ENCODE assay signal across 21 cellular contexts in the genomic region with DNA sequence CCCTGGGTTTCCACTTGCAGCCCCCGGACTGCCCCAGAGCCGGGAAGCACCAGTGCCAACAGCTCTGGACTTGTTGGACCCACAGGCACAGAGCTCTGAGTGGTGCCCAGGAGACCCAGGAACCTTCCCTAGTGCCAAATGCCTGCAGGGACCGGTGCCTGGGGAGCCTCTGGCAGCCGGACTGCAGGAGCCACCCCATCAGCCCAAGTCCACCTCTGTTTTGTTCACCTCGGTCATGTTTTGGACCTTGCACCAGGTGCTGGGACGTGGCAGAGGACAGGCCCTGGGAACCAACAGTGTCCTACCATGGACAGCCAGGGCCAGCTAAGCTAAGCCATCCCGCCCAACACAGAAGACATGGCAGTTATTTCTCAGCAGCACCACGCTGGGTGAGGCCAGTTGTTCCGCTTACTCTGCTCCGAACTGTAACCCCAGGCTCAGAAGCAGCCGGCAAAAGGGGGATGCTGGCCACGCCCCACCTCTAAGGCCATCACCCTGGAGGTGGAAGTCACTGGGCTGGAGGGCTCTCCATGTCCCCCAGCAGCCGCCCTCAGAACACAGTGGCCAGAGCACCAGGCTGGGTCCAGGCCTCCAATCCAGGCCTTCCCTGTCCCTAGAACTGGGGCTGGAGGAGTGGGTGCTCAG.
"Had no signal": no experiment of that assay in that cellular context is flagged by ENCODE, and none has a peak within 500 bp of the region (broad histone marks: within the 10 kb centered on the region; RNA-seq: fewer than 3 reads in every experiment).

No MANE protein-coding gene starts in this region.

- H3K27me3 ChIP-seq: breast epithelium, dorsolateral prefrontal cortex, gastrocnemius medialis, neutrophil, stomach, transverse colon had no signal

- H3K27ac ChIP-seq: breast epithelium, gastrocnemius medialis, neutrophil, stomach, thoracic aorta, transverse colon had no signal

- DNase-seq: central memory CD4-positive, alpha-beta T cell; cortex of kidney; effector memory CD4-positive, alpha-beta T cell; gastrocnemius medialis; immature natural killer cell; left colon; mesenchymal stem cell; midbrain; naive B cell; stimulated activated CD4-positive, alpha-beta T cell treated with anti-CD3 and anti-CD28 coated beads, Interleukin-2, amount 100 ng/mL, for 24 hours; stimulated activated naive CD4-positive, alpha-beta T cell; stomach; transverse colon had no signal

- H3K4me1 ChIP-seq: breast epithelium, gastrocnemius medialis, stomach, transverse colon had no signal

- H3K4me3 ChIP-seq: breast epithelium, dorsolateral prefrontal cortex, gastrocnemius medialis, lung, stomach, thoracic aorta, transverse colon had no signal

- FAIRE-seq: endometrium, keratinocyte had no signal

- H3K36me3 ChIP-seq: breast epithelium, gastrocnemius medialis, neutrophil, thoracic aorta, transverse colon had no signal

- H3K9me3 ChIP-seq: breast epithelium, gastrocnemius medialis, neutrophil, stomach, thoracic aorta, transverse colon had no signal

- ATAC-seq: gastrocnemius medialis, sciatic nerve had no signal
